ENCODE assay signal across 9 cellular contexts in the genomic region with DNA sequence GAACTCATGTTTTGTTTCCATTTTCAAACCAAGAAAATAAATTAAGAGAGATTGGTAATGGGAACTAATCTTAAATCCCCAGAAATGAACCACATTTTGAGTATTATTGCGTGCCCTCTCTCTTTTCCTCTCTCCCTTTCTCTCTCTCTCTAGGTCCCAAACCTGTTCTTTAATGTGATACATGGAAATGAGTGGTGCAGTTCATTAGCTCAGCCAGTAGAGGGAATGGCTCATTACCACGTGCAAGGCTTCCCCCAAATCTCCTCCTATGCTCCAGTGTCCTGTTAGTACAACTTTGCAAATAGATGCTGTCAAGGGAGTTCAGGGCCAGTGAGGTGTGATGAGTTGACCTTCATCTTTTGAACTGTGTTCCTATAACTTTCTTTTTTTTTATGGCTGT.
A peak's percentile ranks its signal among the peaks of the same experiment; 100 is the strongest.
DNase-seq lines count a peak whose midpoint lies in the region; ATAC-seq and TF ChIP-seq lines count a peak whose summit lies in the region.
"Had no signal": no experiment of that assay in that cellular context is flagged by ENCODE, and none has a peak within 500 bp of the region (broad histone marks: within the 10 kb centered on the region; RNA-seq: fewer than 3 reads in every experiment).

No MANE protein-coding gene starts in this region.

- no peaks in the 10 kb centered on the region for H3K4me1 ChIP-seq in PC-9 (replicated peaks; ENCODE audit: insufficient read depth)
- H3K4me1 ChIP-seq in psoas muscle = no peaks in the 10 kb centered on the region
- H3K4me1 ChIP-seq in vagina = no peaks in the 10 kb centered on the region

- H3K27me3 ChIP-seq in PC-9 (ENCODE audit: insufficient read depth, low read depth) = peaks cover 29% of the 10 kb centered on the region
- no peaks in the 10 kb centered on the region for H3K27me3 ChIP-seq in psoas muscle (ENCODE audit: insufficient read depth in 3 of 3, low read length in 2 of 3)
- H3K27me3 ChIP-seq in vagina = no peaks in the 10 kb centered on the region

- ATAC-seq in GM18868 (IDR thresholded peaks at IDR 0.05; ENCODE audit: unreplicated experiment) (peak; percentile 98), HG03354 (IDR thresholded peaks at IDR 0.05; ENCODE audit: poor library complexity, severe bottlenecking, unreplicated experiment) (peak; percentile 91), psoas muscle (peak in 3 of 4 donors; percentile 44 to 54 (median 49))

- H3K4me3 ChIP-seq in PC-9 (no peak overlapping the region), psoas muscle (no peak overlapping the region), vagina (no peak overlapping the region)
- H3K4me3 ChIP-seq: SK-N-MC had no signal

- intact Hi-C loops in PC-9 (cut with micrococcal nuclease; ENCODE audit: unreplicated experiment) = no loop called here
- intact Hi-C loops in psoas muscle (cut with DNase I) = no loop called here
- intact Hi-C loops in vagina (cut with DNase I) = no loop called here

- H3K79me2 ChIP-seq in PC-9 (ENCODE audit: low read depth) = no peaks in the 10 kb centered on the region

- no peak for TF ChIP-seq POLR2A in erythroblast (IDR thresholded peaks at IDR 0.05; ENCODE audit: low read length)
- no peak for TF ChIP-seq POLR2A in vagina (IDR thresholded peaks at IDR 0.05)

- in situ Hi-C loops in Caki2 (cut with HindIII; ENCODE audit: low pct_unique_long_range_greater_than_20kb, low sequenced_read_pairs) = no loop called here

- H3K4me2 ChIP-seq in PC-9 = no peak overlapping the region

- H4K20me1 ChIP-seq in PC-9 (ENCODE audit: insufficient read depth) = no peaks in the 10 kb centered on the region

- no peaks in the 10 kb centered on the region for H3F3A ChIP-seq in PC-9 (ENCODE audit: insufficient read depth, low read depth)

- no peaks in the 10 kb centered on the region for H3K9me3 ChIP-seq in PC-9 (ENCODE audit: insufficient read depth, low read depth)
- H3K9me3 ChIP-seq in psoas muscle = no peaks in the 10 kb centered on the region
- no peaks in the 10 kb centered on the region for H3K9me3 ChIP-seq in vagina

- CTCF ChIA-PET in PC-9 (lab: Charles Lee) = no interaction called here

- H3K27ac ChIP-seq in PC-9 (no peak overlapping the region), psoas muscle (no peak overlapping the region), vagina (no peak overlapping the region)
- H3K27ac ChIP-seq: SK-N-MC had no signal

- 41 to 50% (median 42%) methylated on average over 2 of the region's 2 CpGs for WGBS in psoas muscle, 3 donors

- TF ChIP-seq CTCF in PC-9 (conservative IDR thresholded peaks at IDR 0.05) = peak; percentile 53
- TF ChIP-seq CTCF in psoas muscle (IDR thresholded peaks at IDR 0.05) = peak; percentile 27
- TF ChIP-seq CTCF in vagina (IDR thresholded peaks at IDR 0.05) = peak in 1 of 3 experiments; percentile 65

- DNase-seq in Caki2 (ENCODE audit: low read depth) (peak; percentile 22), PC-9 (no peak), erythroblast (lab: John Stamatoyannopoulos, UW) (peak; percentile 3 to 17), psoas muscle (no peak), vagina (ENCODE audit: extremely low spot score in 2 of 2) (no peak), NCI-H128 (lab: John Stamatoyannopoulos, UW; ENCODE audit: unreplicated experiment) (no peak)

- POLR2A ChIA-PET in PC-9 (lab: Charles Lee; ENCODE audit: unreplicated experiment) = no interaction called here

- BruUV-seq in PC-9 (replicated peaks; lab: Mats Ljungman, UMichigan) = no TSS peak

- H3K9me2 ChIP-seq in PC-9 (ENCODE audit: insufficient read depth) = no peaks in the 10 kb centered on the region

- H3K36me3 ChIP-seq in PC-9 (ENCODE audit: low read depth) (no peaks in the 10 kb centered on the region), psoas muscle (ENCODE audit: insufficient read depth in 1 of 2, low read depth in 1 of 2) (no peaks in the 10 kb centered on the region), vagina (no peaks in the 10 kb centered on the region)

- no peak overlapping the region for H2AFZ ChIP-seq in PC-9

Comparison
In these comparisons a context has a peak if more than half of its experiments do, and no peak if none do; other contexts are left out.
1. DNase-seq: peak in Caki2 (single experiment) and erythroblast (2 of 2); none in PC-9 (0 of 2), psoas muscle (0 of 2), vagina (0 of 2) and NCI-H128 (single experiment).
2. Peak in every context shown above with its lines, with median percentiles within 50 percentile points of each other: ATAC-seq.